In genomic region chr11:56841210-56841810, GRCh38 we compare ENCODE assay signal across 1 cellular context.
A peak's percentile ranks its signal among the peaks of the same experiment; 100 is the strongest.
TF ChIP-seq lines count a peak whose summit lies in the region.

No MANE protein-coding gene starts in this region.

TF ChIP-seq in K562, 482 proteins besides CTCF, POLR2A, EP300 and RAD21 (continued from another document):
- TF ChIP-seq HBP1 (CRISPR knock-in tag; IDR thresholded peaks at IDR 0.05): no peak
- TF ChIP-seq SNIP1 (IDR thresholded peaks at IDR 0.05; ENCODE audit: low read depth): no peak
- no peak for TF ChIP-seq MITF (IDR thresholded peaks at IDR 0.05)
- no peak for TF ChIP-seq ZNF282 (CRISPR knock-in tag; IDR thresholded peaks at IDR 0.05)
- no peak for TF ChIP-seq KDM2B (CRISPR knock-in tag; IDR thresholded peaks at IDR 0.05)
- no peak for TF ChIP-seq ZNF699 (CRISPR knock-in tag; IDR thresholded peaks at IDR 0.05; ENCODE audit: insufficient replicate concordance)
- no peak for TF ChIP-seq ZNF512 (tag; IDR thresholded peaks at IDR 0.05)
- no peak for TF ChIP-seq ZNF785 (CRISPR knock-in tag; IDR thresholded peaks at IDR 0.05)
- no peak for TF ChIP-seq GABPB1 (CRISPR knock-in tag; IDR thresholded peaks at IDR 0.05)
- TF ChIP-seq SMC3 (conservative IDR thresholded peaks at IDR 0.05; ENCODE audit: insufficient read depth, low read depth, low read length): peak; percentile 41
- no peak for TF ChIP-seq SREBF1 (IDR thresholded peaks at IDR 0.05; ENCODE audit: borderline replicate concordance, low read depth, low read length)
- no peak for TF ChIP-seq SAFB2 (IDR thresholded peaks at IDR 0.05; ENCODE audit: borderline replicate concordance, low read depth, low read length, severe bottlenecking)
- 0 out of 2 replicates have a peak, but pooled peaks have one; percentile 27 for TF ChIP-seq C11orf30 (IDR thresholded peaks at IDR 0.05; ENCODE audit: low read depth)
- no peak for TF ChIP-seq HEY1 (CRISPR knock-in tag; IDR thresholded peaks at IDR 0.05; ENCODE audit: borderline replicate concordance)
- no peak for TF ChIP-seq POLR3A (IDR thresholded peaks at IDR 0.05; ENCODE audit: borderline replicate concordance, extremely low read depth, insufficient read depth, insufficient read length)
- no peak for TF ChIP-seq SREBF2 (CRISPR knock-in tag; IDR thresholded peaks at IDR 0.05)
- no peak for TF ChIP-seq ETV6 (IDR thresholded peaks at IDR 0.05; ENCODE audit: borderline replicate concordance in 1 of 2, low read depth in 2 of 2, low read length in 1 of 2)
- no peak for TF ChIP-seq ETV6 (CRISPR knock-in tag; IDR thresholded peaks at IDR 0.05; ENCODE audit: borderline replicate concordance)
- TF ChIP-seq IRF9 (tag; IDR thresholded peaks at IDR 0.05): no peak
- TF ChIP-seq DEAF1 (CRISPR knock-in tag; IDR thresholded peaks at IDR 0.05): peak; percentile 62
